ENCODE assay signal across 14 cellular contexts in the genomic region with DNA sequence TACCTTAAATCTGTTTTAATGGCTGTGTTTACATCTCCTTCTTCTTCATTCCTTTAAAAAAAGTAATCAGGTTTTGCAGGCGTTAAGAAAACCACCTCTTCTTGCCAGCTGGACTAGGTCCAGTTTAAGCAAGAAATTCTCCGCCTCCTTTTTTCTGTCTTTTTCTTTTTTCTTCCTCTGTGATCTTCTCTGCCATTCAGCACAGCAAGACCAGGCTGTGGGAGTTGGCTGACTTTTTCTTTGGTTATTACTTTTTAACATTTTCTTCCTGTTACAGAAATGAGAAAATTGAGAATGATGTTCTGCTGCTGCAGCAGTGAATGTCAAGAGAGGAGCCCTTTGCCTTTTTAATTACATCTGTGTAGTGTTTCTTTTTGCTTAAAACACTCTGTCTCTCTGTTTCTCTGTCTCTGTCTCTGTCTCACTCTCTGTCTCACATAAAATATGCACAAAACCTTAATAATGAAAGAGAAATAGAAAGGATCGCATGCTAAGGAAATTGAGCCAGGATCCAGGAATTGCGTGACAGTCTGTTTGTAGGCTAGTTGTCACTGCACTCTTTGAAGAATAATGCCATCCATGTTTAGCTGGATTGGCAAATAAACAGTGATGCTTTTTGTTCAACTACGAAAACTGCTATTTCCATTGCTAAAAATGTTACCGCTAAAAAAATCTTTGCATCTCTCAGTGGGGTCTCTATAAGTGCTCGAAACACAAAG.
DNase-seq lines count a peak whose midpoint lies in the region; ATAC-seq and TF ChIP-seq lines count a peak whose summit lies in the region.
"Had no signal": no experiment of that assay in that cellular context is flagged by ENCODE, and none has a peak within 500 bp of the region (broad histone marks: within the 10 kb centered on the region; RNA-seq: fewer than 3 reads in every experiment).

No MANE protein-coding gene starts in this region.

- peak overlapping the region; percentile 5 for H3K27ac ChIP-seq in hepatocyte
- H3K27ac ChIP-seq: KMS-11, vagina had no signal

- no peaks in the 10 kb centered on the region for H3K79me2 ChIP-seq in hepatocyte

- H3K4me1 ChIP-seq in hepatocyte (ENCODE audit: insufficient read depth): peaks cover 17% of the 10 kb centered on the region

- H3K27me3 Mint-ChIP-seq in activated CD8-positive, alpha-beta T cell treated with anti-CD3 and anti-CD28 coated beads for 36 hours: no peaks in the 10 kb centered on the region
- no peaks in the 10 kb centered on the region for H3K27me3 Mint-ChIP-seq in activated CD8-positive, alpha-beta T cell treated with anti-CD3 and anti-CD28 coated beads, Interleukin-2, amount 10 ng/mL, durations not matched to agents 7 days and 5 days (ENCODE audit: low read depth)
- no peaks in the 10 kb centered on the region for H3K27me3 Mint-ChIP-seq in activated T-helper 2 cell treated with anti-CD3 and anti-CD28 coated beads, Interferon-gamma antibody, Interleukin-2, Interleukin-4, amounts not matched to agents 10 μg/mL and 5 μg/mL and 100 μg/mL, durations not matched to agents 14 hours and 24 hours and 36 hours (ENCODE audit: low read depth)
- no peaks in the 10 kb centered on the region for H3K27me3 Mint-ChIP-seq in stimulated activated memory B cell treated with anti-CD40 and anti-IgM and Interleukin-4, amounts not matched to agents 10 μg/mL and 1 μg/mL and 100 μg/mL, for 72 hours
- H3K27me3 Mint-ChIP-seq: central memory CD8-positive, alpha-beta T cell had no signal

- H3K9me2 ChIP-seq in hepatocyte (replicated peaks; ENCODE audit: insufficient read depth): no peaks in the 10 kb centered on the region

- H3K27me3 ChIP-seq in hepatocyte: no peaks in the 10 kb centered on the region
- H3K27me3 ChIP-seq: vagina had no signal

- intact Hi-C loops in activated CD8-positive, alpha-beta T cell treated with anti-CD3 and anti-CD28 coated beads for 36 hours (cut with micrococcal nuclease): no loop called here
- intact Hi-C loops in activated T-helper 2 cell treated with anti-CD3 and anti-CD28 coated beads, Interferon-gamma antibody, Interleukin-2, Interleukin-4, amounts not matched to agents 10 μg/mL and 5 μg/mL and 100 μg/mL, durations not matched to agents 14 hours and 24 hours and 36 hours (cut with micrococcal nuclease): no loop called here

- H3K36me3 Mint-ChIP-seq in activated CD8-positive, alpha-beta T cell treated with anti-CD3 and anti-CD28 coated beads for 36 hours (ENCODE audit: low read depth): peaks cover 14% of the 10 kb centered on the region
- H3K36me3 Mint-ChIP-seq in activated CD8-positive, alpha-beta T cell treated with anti-CD3 and anti-CD28 coated beads, Interleukin-2, amount 10 ng/mL, durations not matched to agents 7 days and 5 days (ENCODE audit: low read depth): no peaks in the 10 kb centered on the region
- peaks cover 63% of the 10 kb centered on the region for H3K36me3 Mint-ChIP-seq in activated T-helper 2 cell treated with anti-CD3 and anti-CD28 coated beads, Interferon-gamma antibody, Interleukin-2, Interleukin-4, amounts not matched to agents 10 μg/mL and 5 μg/mL and 100 μg/mL, durations not matched to agents 14 hours and 24 hours and 36 hours (ENCODE audit: low read depth)
- H3K36me3 Mint-ChIP-seq in stimulated activated memory B cell treated with anti-CD40 and anti-IgM and Interleukin-4, amounts not matched to agents 10 μg/mL and 1 μg/mL and 100 μg/mL, for 72 hours: no peaks in the 10 kb centered on the region
- H3K36me3 Mint-ChIP-seq: immature natural killer cell had no signal

- no peak overlapping the region for H3K4me3 ChIP-seq in hepatocyte
- H3K4me3 ChIP-seq: vagina had no signal

- POLR2A ChIA-PET in activated CD8-positive, alpha-beta T cell treated with anti-CD3 and anti-CD28 coated beads for 36 hours (lab: Charles Lee): no interaction called here
- POLR2A ChIA-PET in activated CD8-positive, alpha-beta T cell treated with anti-CD3 and anti-CD28 coated beads, Interleukin-2, amount 10 ng/mL, durations not matched to agents 7 days and 5 days (lab: Charles Lee): interaction anchor here (0.6 kb wide), 1 partner anchor 497 kb away, joined by 3 read pairs; no protein-coding TSS in a partner anchor

- peak overlapping the region; percentile 43 for H3K27ac Mint-ChIP-seq in activated CD8-positive, alpha-beta T cell treated with anti-CD3 and anti-CD28 coated beads for 36 hours
- H3K27ac Mint-ChIP-seq in activated CD8-positive, alpha-beta T cell treated with anti-CD3 and anti-CD28 coated beads, Interleukin-2, amount 10 ng/mL, durations not matched to agents 7 days and 5 days: no peak overlapping the region
- peak overlapping the region; percentile 74 for H3K27ac Mint-ChIP-seq in activated T-helper 2 cell treated with anti-CD3 and anti-CD28 coated beads, Interferon-gamma antibody, Interleukin-2, Interleukin-4, amounts not matched to agents 10 μg/mL and 5 μg/mL and 100 μg/mL, durations not matched to agents 14 hours and 24 hours and 36 hours
- H3K27ac Mint-ChIP-seq in stimulated activated memory B cell treated with anti-CD40 and anti-IgM and Interleukin-4, amounts not matched to agents 10 μg/mL and 1 μg/mL and 100 μg/mL, for 72 hours: peak overlapping the region; percentile 66
- H3K27ac Mint-ChIP-seq: immature natural killer cell had no signal

- DNase-seq in activated CD8-positive, alpha-beta T cell treated with anti-CD3 and anti-CD28 coated beads for 36 hours: no peak
- DNase-seq in activated CD8-positive, alpha-beta T cell treated with anti-CD3 and anti-CD28 coated beads, Interleukin-2, amount 10 ng/mL, durations not matched to agents 7 days and 5 days: no peak
- DNase-seq in activated T-helper 2 cell treated with anti-CD3 and anti-CD28 coated beads, Interferon-gamma antibody, Interleukin-2, Interleukin-4, amounts not matched to agents 10 μg/mL and 5 μg/mL and 100 μg/mL, durations not matched to agents 14 hours and 24 hours and 36 hours (ENCODE audit: low spot score): no peak
- no peak for DNase-seq in hepatocyte (ENCODE audit: low spot score)
- DNase-seq in NCI-H1930 (lab: John Stamatoyannopoulos, UW): no peak
- DNase-seq: esophagus squamous epithelium, immature natural killer cell, NCI-H2107 had no signal

- 61% methylated on average over 7 of the region's 7 CpGs for WGBS in hepatocyte (ENCODE audit: low lambda C conversion rate, missing lambda C conversion rate)

- H3K9me3 Mint-ChIP-seq in activated CD8-positive, alpha-beta T cell treated with anti-CD3 and anti-CD28 coated beads for 36 hours: no peaks in the 10 kb centered on the region
- no peaks in the 10 kb centered on the region for H3K9me3 Mint-ChIP-seq in activated CD8-positive, alpha-beta T cell treated with anti-CD3 and anti-CD28 coated beads, Interleukin-2, amount 10 ng/mL, durations not matched to agents 7 days and 5 days (ENCODE audit: insufficient read depth)
- H3K9me3 Mint-ChIP-seq in activated T-helper 2 cell treated with anti-CD3 and anti-CD28 coated beads, Interferon-gamma antibody, Interleukin-2, Interleukin-4, amounts not matched to agents 10 μg/mL and 5 μg/mL and 100 μg/mL, durations not matched to agents 14 hours and 24 hours and 36 hours: no peaks in the 10 kb centered on the region
- H3K9me3 Mint-ChIP-seq in stimulated activated memory B cell treated with anti-CD40 and anti-IgM and Interleukin-4, amounts not matched to agents 10 μg/mL and 1 μg/mL and 100 μg/mL, for 72 hours: no peaks in the 10 kb centered on the region
- H3K9me3 Mint-ChIP-seq: central memory CD8-positive, alpha-beta T cell; immature natural killer cell had no signal

- ATAC-seq in activated CD8-positive, alpha-beta T cell treated with anti-CD3 and anti-CD28 coated beads for 36 hours: no peak
- ATAC-seq in activated CD8-positive, alpha-beta T cell treated with anti-CD3 and anti-CD28 coated beads, Interleukin-2, amount 10 ng/mL, durations not matched to agents 7 days and 5 days: no peak
- ATAC-seq in stimulated activated memory B cell treated with anti-CD40 and anti-IgM and Interleukin-4, amounts not matched to agents 10 μg/mL and 1 μg/mL and 100 μg/mL, for 72 hours: no peak
- ATAC-seq in HG02981 (IDR thresholded peaks at IDR 0.05; ENCODE audit: unreplicated experiment) (no peak), GM19324 (IDR thresholded peaks at IDR 0.05; ENCODE audit: low FRiP score, unreplicated experiment) (no peak)

- CTCF ChIA-PET in activated CD8-positive, alpha-beta T cell treated with anti-CD3 and anti-CD28 coated beads for 36 hours (lab: Charles Lee): interaction anchor here (1.2 kb wide), 1 partner anchor 234 kb away, joined by 3 read pairs; no protein-coding TSS in a partner anchor
- CTCF ChIA-PET in activated CD8-positive, alpha-beta T cell treated with anti-CD3 and anti-CD28 coated beads, Interleukin-2, amount 10 ng/mL, durations not matched to agents 7 days and 5 days (lab: Charles Lee): interaction anchor here (2.0 kb wide), 1 partner anchor 1005 kb away, joined by 5 read pairs; no protein-coding TSS in a partner anchor

- peaks cover 15% of the 10 kb centered on the region for H3K4me1 Mint-ChIP-seq in activated CD8-positive, alpha-beta T cell treated with anti-CD3 and anti-CD28 coated beads for 36 hours (ENCODE audit: low read depth)
- H3K4me1 Mint-ChIP-seq in activated CD8-positive, alpha-beta T cell treated with anti-CD3 and anti-CD28 coated beads, Interleukin-2, amount 10 ng/mL, durations not matched to agents 7 days and 5 days (ENCODE audit: low read depth): peaks cover 8% of the 10 kb centered on the region
- peaks cover 53% of the 10 kb centered on the region for H3K4me1 Mint-ChIP-seq in activated T-helper 2 cell treated with anti-CD3 and anti-CD28 coated beads, Interferon-gamma antibody, Interleukin-2, Interleukin-4, amounts not matched to agents 10 μg/mL and 5 μg/mL and 100 μg/mL, durations not matched to agents 14 hours and 24 hours and 36 hours (ENCODE audit: low read depth)
- peaks cover 19% of the 10 kb centered on the region for H3K4me1 Mint-ChIP-seq in stimulated activated memory B cell treated with anti-CD40 and anti-IgM and Interleukin-4, amounts not matched to agents 10 μg/mL and 1 μg/mL and 100 μg/mL, for 72 hours

- TF ChIP-seq CTCF in activated CD8-positive, alpha-beta T cell treated with anti-CD3 and anti-CD28 coated beads for 36 hours (IDR thresholded peaks at IDR 0.05): no peak
- no peak for TF ChIP-seq CTCF in hepatocyte (IDR thresholded peaks at IDR 0.05; ENCODE audit: poor library complexity)

- no peak overlapping the region for H2AFZ ChIP-seq in hepatocyte

- no peaks in the 10 kb centered on the region for H3K9me3 ChIP-seq in hepatocyte (ENCODE audit: low read depth)
- H3K9me3 ChIP-seq: esophagus squamous epithelium, vagina had no signal

- peak overlapping the region; percentile 36 for H3K4me2 ChIP-seq in hepatocyte
- H3K4me2 ChIP-seq: KMS-11 had no signal

- no peak overlapping the region for H3K4me3 Mint-ChIP-seq in activated CD8-positive, alpha-beta T cell treated with anti-CD3 and anti-CD28 coated beads for 36 hours
- H3K4me3 Mint-ChIP-seq in activated CD8-positive, alpha-beta T cell treated with anti-CD3 and anti-CD28 coated beads, Interleukin-2, amount 10 ng/mL, durations not matched to agents 7 days and 5 days: no peak overlapping the region
- peak overlapping the region; percentile 9 for H3K4me3 Mint-ChIP-seq in activated T-helper 2 cell treated with anti-CD3 and anti-CD28 coated beads, Interferon-gamma antibody, Interleukin-2, Interleukin-4, amounts not matched to agents 10 μg/mL and 5 μg/mL and 100 μg/mL, durations not matched to agents 14 hours and 24 hours and 36 hours (ENCODE audit: low read depth)
- no peak overlapping the region for H3K4me3 Mint-ChIP-seq in stimulated activated memory B cell treated with anti-CD40 and anti-IgM and Interleukin-4, amounts not matched to agents 10 μg/mL and 1 μg/mL and 100 μg/mL, for 72 hours
- H3K4me3 Mint-ChIP-seq: central memory CD8-positive, alpha-beta T cell; immature natural killer cell had no signal

- no peaks in the 10 kb centered on the region for H4K20me1 ChIP-seq in hepatocyte (ENCODE audit: insufficient read depth, poor library complexity, severe bottlenecking)

- H3K36me3 ChIP-seq in hepatocyte (replicated peaks; ENCODE audit: insufficient read depth, low read depth): no peaks in the 10 kb centered on the region
- H3K36me3 ChIP-seq: esophagus squamous epithelium, vagina had no signal
